22 cellular contexts compared by ENCODE assay signal in genomic region chr19:4114181-4114580, GRCh38. TPM values are rescaled to one million over a fixed set of nuclear protein-coding genes. Genes with fewer than 3 reads are reported as not detected.
DNase-seq lines count a peak whose midpoint lies in the region; ATAC-seq and TF ChIP-seq lines count a peak whose summit lies in the region.
"Had no signal": no experiment of that assay in that cellular context is flagged by ENCODE, and none has a peak within 500 bp of the region (broad histone marks: within the 10 kb centered on the region; RNA-seq: fewer than 3 reads in every experiment).

No MANE protein-coding gene starts in this region.

- POLR2A ChIA-PET in activated naive CD8-positive, alpha-beta T cell treated with anti-CD3 and anti-CD28 coated beads, Interleukin-2, amount 10 ng/mL, durations not matched to agents 7 days and 5 days (lab: Charles Lee): interaction anchor here (0.5 to 2.9 kb wide), 5 partner anchors 9 to 125 kb away, joined by 3 to 17 read pairs (median 3); partner anchors contain the start of gene ZBTB7A

- peaks cover 39% of the 10 kb centered on the region for H3K4me1 ChIP-seq in OCI-LY1 (ENCODE audit: insufficient read depth, low read length, severe bottlenecking)
- H3K4me1 ChIP-seq: vagina had no signal

- H3F3A ChIP-seq in OCI-LY1 (ENCODE audit: insufficient read depth, low read length): 0 out of 2 replicates have a peak, but pooled peaks cover 5% of the 10 kb centered on the region

- peaks cover 4% of the 10 kb centered on the region; the same call in 1 of the 2 replicates for H3K9me3 ChIP-seq in OCI-LY1 (ENCODE audit: low read length)
- H3K9me3 ChIP-seq: testis, vagina had no signal

- no peak overlapping the region for H3K9ac ChIP-seq in OCI-LY1 (ENCODE audit: low read length)

- H3K9me3 Mint-ChIP-seq in activated naive CD8-positive, alpha-beta T cell treated with anti-CD3 and anti-CD28 coated beads, Interleukin-2, amount 10 ng/mL, durations not matched to agents 7 days and 5 days: no peaks in the 10 kb centered on the region
- H3K9me3 Mint-ChIP-seq in activated naive CD8-positive, alpha-beta T cell treated with anti-CD3 and anti-CD28 coated beads for 36 hours: no peaks in the 10 kb centered on the region
- no peaks in the 10 kb centered on the region for H3K9me3 Mint-ChIP-seq in central memory CD8-positive, alpha-beta T cell
- H3K9me3 Mint-ChIP-seq in stimulated activated memory B cell treated with anti-CD40 and anti-IgM and Interleukin-4, amounts not matched to agents 10 μg/mL and 1 μg/mL and 100 μg/mL, for 72 hours: no peaks in the 10 kb centered on the region
- H3K9me3 Mint-ChIP-seq: mesothelial cell of epicardium, neural crest cell had no signal

- no peaks in the 10 kb centered on the region for H3K27me3 Mint-ChIP-seq in activated naive CD8-positive, alpha-beta T cell treated with anti-CD3 and anti-CD28 coated beads, Interleukin-2, amount 10 ng/mL, durations not matched to agents 7 days and 5 days
- H3K27me3 Mint-ChIP-seq in activated naive CD8-positive, alpha-beta T cell treated with anti-CD3 and anti-CD28 coated beads for 36 hours: no peaks in the 10 kb centered on the region
- H3K27me3 Mint-ChIP-seq in central memory CD8-positive, alpha-beta T cell: no peaks in the 10 kb centered on the region
- no peaks in the 10 kb centered on the region for H3K27me3 Mint-ChIP-seq in stimulated activated memory B cell treated with anti-CD40 and anti-IgM and Interleukin-4, amounts not matched to agents 10 μg/mL and 1 μg/mL and 100 μg/mL, for 72 hours
- H3K27me3 Mint-ChIP-seq: progenitor cell of endocrine pancreas had no signal

- no peak overlapping the region for H3K4me2 ChIP-seq in OCI-LY1 (ENCODE audit: low read length)

- no peaks in the 10 kb centered on the region for H3K9me2 ChIP-seq in OCI-LY1 (ENCODE audit: low read depth, low read length)

- H3K27ac ChIP-seq in OCI-LY1 (ENCODE audit: low read depth, low read length, poor library complexity, severe bottlenecking): peak overlapping the region; percentile 73
- H3K27ac ChIP-seq: testis, vagina had no signal

- no peaks in the 10 kb centered on the region for H3K27me3 ChIP-seq in OCI-LY1 (ENCODE audit: insufficient read depth, low read length)
- H3K27me3 ChIP-seq: cardiac muscle cell, testis, vagina had no signal

- TF ChIP-seq CTCF in OCI-LY1 (IDR thresholded peaks at IDR 0.05; ENCODE audit: low read length): no peak

- ATAC-seq in activated naive CD8-positive, alpha-beta T cell treated with anti-CD3 and anti-CD28 coated beads, Interleukin-2, amount 10 ng/mL, durations not matched to agents 7 days and 5 days (ENCODE audit: low read depth): no peak
- no peak for ATAC-seq in central memory CD8-positive, alpha-beta T cell (replicated peaks; ENCODE audit: extremely low read depth, poor library complexity, severe bottlenecking)
- ATAC-seq in stimulated activated memory B cell treated with anti-CD40 and anti-IgM and Interleukin-4, amounts not matched to agents 10 μg/mL and 1 μg/mL and 100 μg/mL, for 72 hours: no peak
- no peak for ATAC-seq in GM21723 (IDR thresholded peaks at IDR 0.05; ENCODE audit: unreplicated experiment)

- no peaks in the 10 kb centered on the region for H3K79me2 ChIP-seq in OCI-LY1 (ENCODE audit: insufficient read depth, low read length)

- H3K36me3 Mint-ChIP-seq in activated naive CD8-positive, alpha-beta T cell treated with anti-CD3 and anti-CD28 coated beads, Interleukin-2, amount 10 ng/mL, durations not matched to agents 7 days and 5 days: peaks cover 44% of the 10 kb centered on the region
- H3K36me3 Mint-ChIP-seq in activated naive CD8-positive, alpha-beta T cell treated with anti-CD3 and anti-CD28 coated beads for 36 hours: peaks cover 34% of the 10 kb centered on the region
- peaks cover 21% of the 10 kb centered on the region for H3K36me3 Mint-ChIP-seq in central memory CD8-positive, alpha-beta T cell (ENCODE audit: insufficient read depth)
- H3K36me3 Mint-ChIP-seq in stimulated activated memory B cell treated with anti-CD40 and anti-IgM and Interleukin-4, amounts not matched to agents 10 μg/mL and 1 μg/mL and 100 μg/mL, for 72 hours: peaks cover 52% of the 10 kb centered on the region

- H2AFZ ChIP-seq in OCI-LY1 (ENCODE audit: low read length): no peak overlapping the region

- DNase-seq in activated naive CD8-positive, alpha-beta T cell treated with anti-CD3 and anti-CD28 coated beads, Interleukin-2, amount 10 ng/mL, durations not matched to agents 7 days and 5 days: no peak
- no peak for DNase-seq in activated naive CD8-positive, alpha-beta T cell treated with anti-CD3 and anti-CD28 coated beads for 36 hours
- DNase-seq in central memory CD8-positive, alpha-beta T cell (ENCODE audit: low spot score in 2 of 2): no peak
- DNase-seq in cerebellar nuclear complex (lab: John Stamatoyannopoulos, UW): no peak
- no peak for DNase-seq in NK-92 (lab: John Stamatoyannopoulos, UW; ENCODE audit: unreplicated experiment)
- DNase-seq: activated CD4-positive, alpha-beta T cell treated with anti-CD3 and anti-CD28 coated beads for 1 hour; activated gamma-delta T cell treated with Interleukin-2 at 50 U/mL for 16 hours; GDM1; HCEC 1CT; NCI-H1436 treated with DMSO at 0.1 percent for 48 hours; NCI-H524; T-helper 9 cell; testis had no signal

- peak overlapping the region; percentile 28 for H3K4me3 Mint-ChIP-seq in activated naive CD8-positive, alpha-beta T cell treated with anti-CD3 and anti-CD28 coated beads, Interleukin-2, amount 10 ng/mL, durations not matched to agents 7 days and 5 days
- H3K4me3 Mint-ChIP-seq in activated naive CD8-positive, alpha-beta T cell treated with anti-CD3 and anti-CD28 coated beads for 36 hours: no peak overlapping the region
- peak overlapping the region; percentile 54 for H3K4me3 Mint-ChIP-seq in central memory CD8-positive, alpha-beta T cell
- H3K4me3 Mint-ChIP-seq in stimulated activated memory B cell treated with anti-CD40 and anti-IgM and Interleukin-4, amounts not matched to agents 10 μg/mL and 1 μg/mL and 100 μg/mL, for 72 hours: no peak overlapping the region
- H3K4me3 Mint-ChIP-seq: mesothelial cell of epicardium, neural crest cell had no signal

- H3K27ac Mint-ChIP-seq in activated naive CD8-positive, alpha-beta T cell treated with anti-CD3 and anti-CD28 coated beads, Interleukin-2, amount 10 ng/mL, durations not matched to agents 7 days and 5 days: peak overlapping the region; percentile 89
- no peak overlapping the region for H3K27ac Mint-ChIP-seq in activated naive CD8-positive, alpha-beta T cell treated with anti-CD3 and anti-CD28 coated beads for 36 hours
- no peak overlapping the region for H3K27ac Mint-ChIP-seq in central memory CD8-positive, alpha-beta T cell (ENCODE audit: low read depth)
- H3K27ac Mint-ChIP-seq in stimulated activated memory B cell treated with anti-CD40 and anti-IgM and Interleukin-4, amounts not matched to agents 10 μg/mL and 1 μg/mL and 100 μg/mL, for 72 hours: peak overlapping the region; percentile 97

- peaks cover 42% of the 10 kb centered on the region for H3K4me1 Mint-ChIP-seq in activated naive CD8-positive, alpha-beta T cell treated with anti-CD3 and anti-CD28 coated beads, Interleukin-2, amount 10 ng/mL, durations not matched to agents 7 days and 5 days
- peaks cover 40% of the 10 kb centered on the region for H3K4me1 Mint-ChIP-seq in activated naive CD8-positive, alpha-beta T cell treated with anti-CD3 and anti-CD28 coated beads for 36 hours
- peaks cover 38% of the 10 kb centered on the region for H3K4me1 Mint-ChIP-seq in central memory CD8-positive, alpha-beta T cell
- peaks cover 76% of the 10 kb centered on the region for H3K4me1 Mint-ChIP-seq in stimulated activated memory B cell treated with anti-CD40 and anti-IgM and Interleukin-4, amounts not matched to agents 10 μg/mL and 1 μg/mL and 100 μg/mL, for 72 hours
- H3K4me1 Mint-ChIP-seq: mesothelial cell of epicardium, neural crest cell had no signal

- H3K36me3 ChIP-seq in OCI-LY1 (ENCODE audit: insufficient read depth, low read length): peaks cover 62% of the 10 kb centered on the region

- no peaks in the 10 kb centered on the region for H4K20me1 ChIP-seq in OCI-LY1 (ENCODE audit: insufficient read depth, low read length)

- no peak overlapping the region for H3K4me3 ChIP-seq in OCI-LY1 (ENCODE audit: low read depth, low read length, poor library complexity, severe bottlenecking)
- H3K4me3 ChIP-seq: cardiac muscle cell, testis, vagina had no signal

RNA-seq across cellular contexts. Expression of gene MAP2K2, which starts 9.7 kb away (rescaled TPM):
- total RNA-seq in activated naive CD8-positive, alpha-beta T cell treated with anti-CD3 and anti-CD28 coated beads, Interleukin-2, amount 10 ng/mL, durations not matched to agents 7 days and 5 days: 100 to 1,000 TPM; 210 to 211 TPM
- 100 to 1,000 TPM; 120 to 121 TPM for total RNA-seq in activated naive CD8-positive, alpha-beta T cell treated with anti-CD3 and anti-CD28 coated beads for 36 hours

RNA-seq across cellular contexts. Expression of gene CREB3L3, which starts 39.2 kb away (rescaled TPM):
- not detected for total RNA-seq in activated naive CD8-positive, alpha-beta T cell treated with anti-CD3 and anti-CD28 coated beads, Interleukin-2, amount 10 ng/mL, durations not matched to agents 7 days and 5 days
- total RNA-seq in activated naive CD8-positive, alpha-beta T cell treated with anti-CD3 and anti-CD28 coated beads for 36 hours: not detected
- total RNA-seq: cardiac muscle cell, mesothelial cell of epicardium, neural crest cell, RPMI7951, vagina had no signal

RNA-seq across cellular contexts. Expression of gene ZBTB7A, which starts 47.5 kb away (rescaled TPM):
- total RNA-seq in activated naive CD8-positive, alpha-beta T cell treated with anti-CD3 and anti-CD28 coated beads, Interleukin-2, amount 10 ng/mL, durations not matched to agents 7 days and 5 days: 10 to 100 TPM; 60.6 to 61.5 TPM
- total RNA-seq in activated naive CD8-positive, alpha-beta T cell treated with anti-CD3 and anti-CD28 coated beads for 36 hours: 10 to 100 TPM; 34.9 to 35.9 TPM

Comparison
In these comparisons a context has a peak if more than half of its experiments do, and no peak if none do; other contexts are left out.
1. H3K27ac Mint-ChIP-seq: peak in activated naive CD8-positive, alpha-beta T cell treated with anti-CD3 and anti-CD28 coated beads, Interleukin-2, amount 10 ng/mL, durations not matched to agents 7 days and 5 days (single experiment) and stimulated activated memory B cell treated with anti-CD40 and anti-IgM and Interleukin-4, amounts not matched to agents 10 μg/mL and 1 μg/mL and 100 μg/mL, for 72 hours (single experiment); none in activated naive CD8-positive, alpha-beta T cell treated with anti-CD3 and anti-CD28 coated beads for 36 hours (single experiment) and central memory CD8-positive, alpha-beta T cell (single experiment).
2. H3K4me3 Mint-ChIP-seq: peak in activated naive CD8-positive, alpha-beta T cell treated with anti-CD3 and anti-CD28 coated beads, Interleukin-2, amount 10 ng/mL, durations not matched to agents 7 days and 5 days (single experiment) and central memory CD8-positive, alpha-beta T cell (single experiment); none in activated naive CD8-positive, alpha-beta T cell treated with anti-CD3 and anti-CD28 coated beads for 36 hours (single experiment) and stimulated activated memory B cell treated with anti-CD40 and anti-IgM and Interleukin-4, amounts not matched to agents 10 μg/mL and 1 μg/mL and 100 μg/mL, for 72 hours (single experiment).